Comparison of ENCODE assay signal across 14 cellular contexts in the genomic region with DNA sequence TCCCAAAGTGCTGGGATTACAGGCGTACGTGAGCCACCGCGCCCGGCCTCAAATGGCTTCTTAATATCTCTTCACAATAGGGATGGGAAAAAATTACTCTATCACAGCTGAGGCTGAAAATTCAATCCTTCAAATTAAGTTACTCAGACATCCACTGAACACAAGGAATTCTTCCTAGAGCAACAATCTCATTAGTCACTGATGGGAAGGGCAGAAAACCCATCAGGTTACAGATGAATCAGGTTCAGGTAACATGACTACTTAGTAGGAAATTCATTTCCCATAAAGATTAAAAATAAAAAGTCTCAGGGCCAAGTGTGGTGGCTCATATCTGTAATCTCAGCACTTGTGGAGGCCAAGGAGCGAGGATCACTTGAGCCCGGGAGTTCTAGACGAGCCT.
"Had no signal": no experiment of that assay in that cellular context is flagged by ENCODE, and none has a peak within 500 bp of the region (broad histone marks: within the 10 kb centered on the region; RNA-seq: fewer than 3 reads in every experiment).

No MANE protein-coding gene starts in this region.

- DNase-seq: activated CD4-positive, alpha-beta memory T cell treated with anti-CD3 and anti-CD28 coated beads for 36 hours; activated CD4-positive, alpha-beta T cell treated with anti-CD3 and anti-CD28 coated beads for 4 hours; activated CD8-positive, alpha-beta memory T cell treated with anti-CD3 and anti-CD28 coated beads, Interleukin-2, amount 10 ng/mL, durations not matched to agents 7 days and 5 days; activated naive CD4-positive, alpha-beta T cell; activated naive CD8-positive, alpha-beta T cell treated with anti-CD3 and anti-CD28 coated beads, Interleukin-2, amount 10 ng/mL, durations not matched to agents 7 days and 5 days; brain microvascular endothelial cell; nephron progenitor cell; nucleus accumbens; retina; stimulated activated CD4-positive, alpha-beta T cell treated with anti-CD3 and anti-CD28 coated beads, Interleukin-1b, Interleukin-23, amount 100 ng/mL, for 48 hours; stimulated activated naive CD4-positive, alpha-beta T cell treated with Interleukin-2 at 50 U/mL for 16 hours; T-cell; thyroid gland had no signal

- FAIRE-seq: islet of Langerhans had no signal
